10 cellular contexts compared by ENCODE assay signal in genomic region chr1:12597792-12598191, GRCh38. TPM values are rescaled to one million over a fixed set of nuclear protein-coding genes. Genes with fewer than 3 reads are reported as not detected.
DNase-seq lines count a peak whose midpoint lies in the region; ATAC-seq and TF ChIP-seq lines count a peak whose summit lies in the region.
"Had no signal": no experiment of that assay in that cellular context is flagged by ENCODE, and none has a peak within 500 bp of the region (broad histone marks: within the 10 kb centered on the region; RNA-seq: fewer than 3 reads in every experiment).

No MANE protein-coding gene starts in this region.

- peak overlapping the region; percentile 96 for H3K27ac ChIP-seq in ascending aorta
- H3K27ac ChIP-seq in thoracic aorta: peak overlapping the region; percentile 95 to 98

- H3K4me1 ChIP-seq in ascending aorta (peaks cover 48 to 83% of the 10 kb centered on the region in 2 donors), thoracic aorta (ENCODE audit: control insufficient read depth in 1 of 2, low read depth in 2 of 2) (peaks cover 71 to 92% of the 10 kb centered on the region in 2 donors)

- H3K4me3 ChIP-seq in ascending aorta: peak overlapping the region in 1 of 2 donors; percentile 10
- no peak overlapping the region for H3K4me3 ChIP-seq in lower leg skin (ENCODE audit: low read depth, poor library complexity, severe bottlenecking)
- no peak overlapping the region for H3K4me3 ChIP-seq in thoracic aorta

- intact Hi-C loops in ascending aorta (cut with DNase I): loop anchor here (2.0 to 5.0 kb wide), 3 partner anchors 41 to 190 kb away; no protein-coding TSS in a partner anchor
- intact Hi-C loops in lower leg skin (cut with DNase I; ENCODE audit: low total_unique reads): no loop called here

- H3K27me3 ChIP-seq in ascending aorta (no peaks in the 10 kb centered on the region), thoracic aorta (replicated peaks; ENCODE audit: insufficient read depth) (no peaks in the 10 kb centered on the region)

- no peaks in the 10 kb centered on the region for H3K36me3 ChIP-seq in ascending aorta
- H3K36me3 ChIP-seq in thoracic aorta: no peaks in the 10 kb centered on the region

- peak; percentile 34 to 67 for DNase-seq in NCI-H2081 (lab: John Stamatoyannopoulos, UW)
- no peak for DNase-seq in NCI-H2081 treated with DMSO at 0.1 percent for 48 hours (lab: John Stamatoyannopoulos, UW)
- no peak for DNase-seq in ascending aorta (ENCODE audit: low spot score in 2 of 2)
- DNase-seq in lower leg skin (ENCODE audit: low spot score in 2 of 2): peak; percentile 80 to 93
- DNase-seq in thoracic aorta (ENCODE audit: low spot score): no peak
- no peak for DNase-seq in SHP77 (lab: John Stamatoyannopoulos, UW)
- DNase-seq in globus pallidus (ENCODE audit: low spot score): no peak
- DNase-seq: erythroblast, Kasumi-1 had no signal

- TF ChIP-seq CTCF in ascending aorta (IDR thresholded peaks at IDR 0.05) (no peak), lower leg skin (IDR thresholded peaks at IDR 0.05) (no peak), thoracic aorta (IDR thresholded peaks at IDR 0.05) (no peak)

- WGBS in lower leg skin, 2 donors: 35 to 47% methylated on average over 9 to 10 of the region's 10 CpGs

- ATAC-seq in thoracic aorta (ENCODE audit: insufficient number of reproducible peaks, low FRiP score, low read depth) (no peak), HG02852 (IDR thresholded peaks at IDR 0.05; ENCODE audit: unreplicated experiment) (no peak)

- H3K9me3 ChIP-seq in ascending aorta (no peaks in the 10 kb centered on the region), thoracic aorta (no peaks in the 10 kb centered on the region)

- no peak for TF ChIP-seq POLR2A in lower leg skin (IDR thresholded peaks at IDR 0.05)

RNA-seq across cellular contexts. Expression of gene DHRS3, which starts 20.2 kb away (rescaled TPM):
- total RNA-seq in ascending aorta (39.4 TPM), lower leg skin (100 to 1,000 TPM in 3 of 4 donors, 10 to 100 TPM in 1; 92.4 to 130 (median 107) TPM), thoracic aorta (100 to 1,000 TPM in 1 of 2 donors, 10 to 100 TPM in 1; 65.9 to 150 TPM)

RNA-seq across cellular contexts. Expression of gene AADACL4, which starts 46.1 kb away (rescaled TPM):
- total RNA-seq in ascending aorta (not detected), lower leg skin (under 1 TPM in 1 of 4 donors, not detected in 3; 0.59 TPM), thoracic aorta (not detected)

Comparison
In these comparisons a context has a peak if more than half of its experiments do, and no peak if none do; other contexts are left out.
1. DNase-seq: peak in NCI-H2081 (2 of 2) and lower leg skin (2 of 2); none in NCI-H2081 treated with DMSO at 0.1 percent for 48 hours (single experiment), ascending aorta (0 of 2), thoracic aorta (single experiment), SHP77 (0 of 2) and globus pallidus (single experiment).